ENCODE assay signal across 1 cellular context in the genomic region with DNA sequence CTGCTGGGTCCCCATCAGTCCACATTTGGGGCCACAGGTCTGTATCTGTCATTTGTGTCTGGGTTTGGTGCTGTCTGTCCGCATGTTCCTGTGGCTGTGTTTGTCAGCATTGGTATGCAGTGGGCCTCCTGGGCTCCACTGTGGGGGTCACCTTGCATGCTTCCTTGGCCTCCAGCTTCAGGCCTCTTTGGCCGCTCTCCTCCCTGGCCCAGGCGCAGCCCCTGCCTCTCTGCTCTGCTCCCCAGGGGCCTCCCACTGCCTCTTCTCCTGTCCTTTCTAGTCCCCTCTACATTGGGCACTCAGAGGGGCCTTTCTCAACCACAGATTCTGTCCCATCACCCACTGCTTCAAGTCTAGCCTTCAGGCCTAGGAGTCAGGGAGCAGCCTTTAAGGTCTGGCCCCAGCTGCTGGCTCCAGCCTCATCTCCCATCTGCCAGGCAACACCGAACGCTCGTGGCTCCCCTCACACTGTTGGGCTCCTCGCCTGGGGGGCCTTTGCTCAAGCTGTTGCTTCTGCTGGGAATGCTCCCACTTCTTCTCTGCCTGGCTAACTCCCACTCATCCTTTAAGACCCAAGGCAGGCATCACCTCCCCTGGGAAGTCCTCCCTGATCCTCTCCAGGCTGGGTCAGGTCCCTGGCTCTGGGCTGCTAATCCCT.
TF ChIP-seq lines count a peak whose summit lies in the region.

No MANE protein-coding gene starts in this region.

TF ChIP-seq in HepG2, 621 proteins besides CTCF, POLR2A, EP300 and RAD21:
- TF ChIP-seq ZNF790 (CRISPR knock-in tag; IDR thresholded peaks at IDR 0.05; ENCODE audit: borderline replicate concordance) (no peak), JARID2 (CRISPR knock-in tag; IDR thresholded peaks at IDR 0.05; ENCODE audit: insufficient replicate concordance) (no peak), ZBTB39 (CRISPR knock-in tag; IDR thresholded peaks at IDR 0.05) (no peak), ZFP1 (CRISPR knock-in tag; IDR thresholded peaks at IDR 0.05) (no peak), FOXM1 (CRISPR knock-in tag; IDR thresholded peaks at IDR 0.05) (no peak), ZNF788 (CRISPR knock-in tag; IDR thresholded peaks at IDR 0.05; ENCODE audit: borderline replicate concordance) (no peak), ZNF740 (CRISPR knock-in tag; IDR thresholded peaks at IDR 0.05) (no peak), ZNF7 (CRISPR knock-in tag; IDR thresholded peaks at IDR 0.05) (no peak), ZNF24 (IDR thresholded peaks at IDR 0.05) (no peak), GABPB1 (CRISPR knock-in tag; IDR thresholded peaks at IDR 0.05) (no peak), ZNF484 (CRISPR knock-in tag; IDR thresholded peaks at IDR 0.05; ENCODE audit: borderline replicate concordance, low read depth) (no peak)
- TF ChIP-seq, protein P1, sequence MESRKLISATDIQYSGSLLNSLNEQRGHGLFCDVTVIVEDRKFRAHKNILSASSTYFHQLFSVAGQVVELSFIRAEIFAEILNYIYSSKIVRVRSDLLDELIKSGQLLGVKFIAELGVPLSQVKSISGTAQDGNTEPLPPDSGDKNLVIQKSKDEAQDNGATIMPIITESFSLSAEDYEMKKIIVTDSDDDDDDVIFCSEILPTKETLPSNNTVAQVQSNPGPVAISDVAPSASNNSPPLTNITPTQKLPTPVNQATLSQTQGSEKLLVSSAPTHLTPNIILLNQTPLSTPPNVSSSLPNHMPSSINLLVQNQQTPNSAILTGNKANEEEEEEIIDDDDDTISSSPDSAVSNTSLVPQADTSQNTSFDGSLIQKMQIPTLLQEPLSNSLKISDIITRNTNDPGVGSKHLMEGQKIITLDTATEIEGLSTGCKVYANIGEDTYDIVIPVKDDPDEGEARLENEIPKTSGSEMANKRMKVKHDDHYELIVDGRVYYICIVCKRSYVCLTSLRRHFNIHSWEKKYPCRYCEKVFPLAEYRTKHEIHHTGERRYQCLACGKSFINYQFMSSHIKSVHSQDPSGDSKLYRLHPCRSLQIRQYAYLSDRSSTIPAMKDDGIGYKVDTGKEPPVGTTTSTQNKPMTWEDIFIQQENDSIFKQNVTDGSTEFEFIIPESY (CRISPR knock-in tag; IDR thresholded peaks at IDR 0.05) = no peak
- TF ChIP-seq, protein P2, sequence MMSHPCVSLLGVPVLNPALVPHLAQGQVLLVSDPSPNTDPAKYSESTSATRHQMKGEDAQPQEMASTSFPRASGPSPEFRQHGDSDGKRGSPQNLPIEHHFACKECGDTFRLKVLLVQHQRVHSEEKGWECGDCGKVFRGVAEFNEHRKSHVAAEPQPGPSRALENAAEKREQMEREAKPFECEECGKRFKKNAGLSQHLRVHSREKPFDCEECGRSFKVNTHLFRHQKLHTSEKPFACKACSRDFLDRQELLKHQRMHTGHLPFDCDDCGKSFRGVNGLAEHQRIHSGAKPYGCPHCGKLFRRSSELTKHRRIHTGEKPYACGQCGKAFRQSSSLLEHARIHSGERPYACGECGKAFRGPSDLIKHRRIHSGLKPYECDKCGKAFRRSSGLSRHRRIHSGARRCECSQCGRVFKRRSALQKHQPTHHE (CRISPR knock-in tag; IDR thresholded peaks at IDR 0.05; ENCODE audit: borderline replicate concordance) = no peak
